16 cellular contexts compared by ENCODE assay signal in the genomic region with DNA sequence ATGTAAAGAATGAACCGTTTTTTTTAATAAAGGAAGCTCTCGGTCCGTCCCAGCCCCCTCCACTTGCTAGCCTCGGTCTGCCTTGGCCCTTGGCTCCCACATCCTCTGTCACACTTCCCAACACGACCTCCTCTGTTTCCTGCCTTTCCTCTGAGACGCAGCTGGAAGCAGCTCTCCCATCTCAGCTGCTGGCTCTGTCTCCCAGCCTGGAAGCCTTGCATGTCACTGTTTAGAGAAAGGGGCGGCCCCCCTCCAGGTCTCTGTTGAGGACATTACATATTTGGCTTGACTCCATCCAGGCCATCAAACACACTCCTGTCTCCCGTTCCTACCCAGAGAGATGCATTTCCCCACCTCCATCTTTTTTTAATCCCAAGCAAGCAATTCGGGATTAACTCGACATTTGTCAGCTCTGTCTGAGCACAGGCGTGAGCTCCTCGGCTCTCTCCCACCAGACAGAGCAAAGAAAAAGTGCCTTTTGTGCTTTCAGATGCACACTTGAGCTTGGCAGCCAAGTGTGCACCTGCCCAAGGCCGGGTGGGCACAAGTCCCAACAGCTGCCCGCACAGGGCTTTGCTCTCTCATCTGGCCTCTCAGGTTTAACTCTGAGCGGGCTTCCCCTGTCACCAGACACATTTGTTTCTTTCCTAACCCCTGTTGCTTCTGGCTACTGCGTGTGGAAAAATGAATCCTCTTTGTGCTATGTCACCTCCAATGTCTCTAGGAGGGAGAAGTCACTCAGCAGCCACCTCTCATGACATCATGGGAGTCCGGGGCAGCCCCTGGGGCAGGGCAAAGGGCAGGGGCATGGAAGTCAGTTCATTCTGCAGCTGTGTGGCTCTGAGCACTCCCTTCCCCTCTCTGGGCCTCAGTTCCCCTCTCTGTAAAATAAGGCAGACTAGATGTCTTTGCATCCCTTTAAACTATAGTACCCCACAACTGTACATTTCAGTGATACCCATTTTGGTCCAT.
DNase-seq lines count a peak whose midpoint lies in the region; ATAC-seq, FAIRE-seq and TF ChIP-seq lines count a peak whose summit lies in the region.
"Had no signal": no experiment of that assay in that cellular context is flagged by ENCODE, and none has a peak within 500 bp of the region (broad histone marks: within the 10 kb centered on the region; RNA-seq: fewer than 3 reads in every experiment).

No MANE protein-coding gene starts in this region.

- H4K20me1 ChIP-seq in HepG2 (ENCODE audit: insufficient read depth, low read length): no peaks in the 10 kb centered on the region

- POLR2A ChIA-PET in HepG2 (lab: Yijun Ruan, JAX): no interaction called here

- in situ Hi-C loops in HepG2 (cut with HindIII; ENCODE audit: extremely low pct_ligation_motif_present, low pct_unique_long_range_greater_than_20kb): no loop called here
- in situ Hi-C loops in transverse colon (cut with MboI; ENCODE audit: low pct_ligation_motif_present in 1 of 4, low pct_unique_long_range_greater_than_20kb in 1 of 4, low sequenced_read_pairs in 3 of 4): no loop called here

- no peak overlapping the region for H3K27ac ChIP-seq in liver (ENCODE audit: low read depth in 1 of 2, low read length in 2 of 2)
- H3K27ac ChIP-seq in HepG2 (ENCODE audit: extremely low read length, insufficient read depth, low read length): no peak overlapping the region
- H3K27ac ChIP-seq in right atrium auricular region: peak overlapping the region; percentile 28 to 55
- peak overlapping the region in 1 of 4 donors; percentile 1 for H3K27ac ChIP-seq in transverse colon
- H3K27ac ChIP-seq: body of pancreas, PC-9 had no signal

- H2AFZ ChIP-seq in HepG2 (ENCODE audit: low read length): no peak overlapping the region
- H2AFZ ChIP-seq: PC-9 had no signal

- DNase-seq in HepG2 (ENCODE audit: low spot score) (no peak), SHP77 (lab: John Stamatoyannopoulos, UW) (peak; percentile 81 to 89), right atrium auricular region (ENCODE audit: low spot score) (peak; percentile 64), transverse colon (peak; percentile 12), RPMI8226 (no peak), inferior parietal cortex (ENCODE audit: extremely low spot score) (no peak)
- DNase-seq: activated CD4-positive, alpha-beta T cell treated with anti-CD3 and anti-CD28 coated beads, Interleukin-2, amount 10 ng/mL, durations not matched to agents 7 days and 5 days; EL; PC-9; stimulated activated CD4-positive, alpha-beta T cell treated with anti-CD3 and anti-CD28 coated beads, Interleukin-2, amount 100 ng/mL, for 24 hours; T-helper 17 cell had no signal

- WGBS in liver: 59% methylated on average over 17 of the region's 17 CpGs
- WGBS in HepG2 (ENCODE audit: low lambda C conversion rate): 11% methylated on average over 15 of the region's 17 CpGs
- WGBS in transverse colon (ENCODE audit: low coverage in 1 of 2), 2 donors: 36 to 45% methylated on average over 6 to 17 of the region's 17 CpGs

- TF ChIP-seq RAD21 in liver (IDR thresholded peaks at IDR 0.05): no peak
- TF ChIP-seq RAD21 in HepG2 (CRISPR knock-in tag; IDR thresholded peaks at IDR 0.05): no peak

- H3K9me3 ChIP-seq in liver (ENCODE audit: control insufficient read depth in 4 of 4, low read length in 3 of 4) (no peaks in the 10 kb centered on the region), HepG2 (ENCODE audit: low read length) (no peaks in the 10 kb centered on the region), right atrium auricular region (no peaks in the 10 kb centered on the region), transverse colon (no peaks in the 10 kb centered on the region)
- H3K9me3 ChIP-seq: body of pancreas had no signal

- CTCF ChIA-PET in HepG2 (lab: Yijun Ruan, JAX; ENCODE audit: low intra/inter-chr PET ratio, low total read pairs): no interaction called here

- TF ChIP-seq EP300 in HepG2 (IDR thresholded peaks at IDR 0.05; ENCODE audit: low read depth in 2 of 2, low read length in 2 of 2) (no peak), HepG2 (CRISPR knock-in tag; IDR thresholded peaks at IDR 0.05; ENCODE audit: borderline replicate concordance) (no peak), transverse colon (IDR thresholded peaks at IDR 0.05; ENCODE audit: low read depth) (no peak)

- no peaks in the 10 kb centered on the region for H3K79me2 ChIP-seq in HepG2 (ENCODE audit: insufficient read depth, low read length)

- TF ChIP-seq CTCF in liver (IDR thresholded peaks at IDR 0.05; ENCODE audit: low read depth, low read length, missing input control) (no peak), HepG2 (CRISPR knock-in tag; IDR thresholded peaks at IDR 0.05) (no peak), right atrium auricular region (IDR thresholded peaks at IDR 0.05) (no peak), transverse colon (IDR thresholded peaks at IDR 0.05) (no peak)

- H3K36me3 ChIP-seq in liver (ENCODE audit: control insufficient read depth in 4 of 4, insufficient read depth in 3 of 4, low read depth in 1 of 4, low read length in 3 of 4) (no peaks in the 10 kb centered on the region), HepG2 (replicated peaks in 1 of 2; ENCODE audit: control insufficient read depth in 1 of 2, insufficient read depth in 2 of 2, low read length in 2 of 2) (no peaks in the 10 kb centered on the region), right atrium auricular region (no peaks in the 10 kb centered on the region), transverse colon (no peaks in the 10 kb centered on the region)

- TF ChIP-seq POLR2A in HepG2 (IDR thresholded peaks at IDR 0.05; ENCODE audit: insufficient read depth in 1 of 2, low read depth in 2 of 2, low read length in 2 of 2) (no peak), transverse colon (IDR thresholded peaks at IDR 0.05) (no peak)

- H3K27me3 ChIP-seq in liver (ENCODE audit: control insufficient read depth in 4 of 4, insufficient read depth in 4 of 4, low read length in 3 of 4): no peaks in the 10 kb centered on the region
- H3K27me3 ChIP-seq in HepG2 (ENCODE audit: control insufficient read depth in 1 of 2, insufficient read depth in 2 of 2, low read length in 2 of 2): peaks cover 0 to 17% of the 10 kb centered on the region in 2 experiments; a peak in 2 of 5 replicates
- H3K27me3 ChIP-seq in right atrium auricular region: no peaks in the 10 kb centered on the region
- no peaks in the 10 kb centered on the region for H3K27me3 ChIP-seq in transverse colon
- H3K27me3 ChIP-seq: body of pancreas had no signal

- no TSS peak for BruUV-seq in HepG2 (replicated peaks; lab: Mats Ljungman, UMichigan)

- peaks cover 8 to 49% (median 26%) of the 10 kb centered on the region in 4 donors for H3K4me1 ChIP-seq in liver (ENCODE audit: control insufficient read depth in 4 of 4, insufficient read depth in 4 of 4, low read length in 3 of 4)
- peaks cover 10% of the 10 kb centered on the region; the same call in 1 of the 2 replicates for H3K4me1 ChIP-seq in HepG2 (ENCODE audit: insufficient read depth, low read length)
- peaks cover 0 to 57% of the 10 kb centered on the region in 2 donors for H3K4me1 ChIP-seq in right atrium auricular region
- H3K4me1 ChIP-seq in transverse colon: peaks cover 0 to 15% (median 4%) of the 10 kb centered on the region in 4 donors

- ATAC-seq in HepG2: no peak
- no peak for ATAC-seq in HG02571 (IDR thresholded peaks at IDR 0.05; ENCODE audit: unreplicated experiment)
- ATAC-seq: body of pancreas, T-helper 17 cell had no signal

- H3K4me2 ChIP-seq in HepG2 (ENCODE audit: low read depth, low read length): no peak overlapping the region
- H3K4me2 ChIP-seq: PC-9 had no signal

- H3K4me3 ChIP-seq in liver (ENCODE audit: low read depth in 1 of 3, low read length in 3 of 3): no peak overlapping the region
- no peak overlapping the region for H3K4me3 ChIP-seq in HepG2 (replicated peaks in 1 of 3; ENCODE audit: insufficient read depth in 1 of 3, low read depth in 2 of 3, low read length in 3 of 3)
- H3K4me3 ChIP-seq in right atrium auricular region: no peak overlapping the region
- H3K4me3 ChIP-seq in transverse colon: no peak overlapping the region
- H3K4me3 ChIP-seq: body of pancreas, PC-9 had no signal

- intact Hi-C loops in HepG2 (cut with micrococcal nuclease; ENCODE audit: unreplicated experiment): no loop called here
- intact Hi-C loops in transverse colon (cut with DNase I; ENCODE audit: low total_unique reads): no loop called here

- FAIRE-seq in HepG2 (lab: Jason Lieb, UNC): no peak
- FAIRE-seq: H54, HTR-8/SVneo had no signal

- H3K9ac ChIP-seq in liver (ENCODE audit: low read depth in 1 of 2, low read length in 2 of 2) (no peak overlapping the region), HepG2 (ENCODE audit: insufficient read depth, low read depth, low read length) (no peak overlapping the region)

TF ChIP-seq in liver, 16 proteins besides CTCF, POLR2A, EP300 and RAD21 (continues in another document):
- peak; percentile 11 for TF ChIP-seq NR2F2 (IDR thresholded peaks at IDR 0.05)
- no peak for TF ChIP-seq EGR1 (IDR thresholded peaks at IDR 0.05; ENCODE audit: low read depth in 2 of 2)
- TF ChIP-seq, protein P1, sequence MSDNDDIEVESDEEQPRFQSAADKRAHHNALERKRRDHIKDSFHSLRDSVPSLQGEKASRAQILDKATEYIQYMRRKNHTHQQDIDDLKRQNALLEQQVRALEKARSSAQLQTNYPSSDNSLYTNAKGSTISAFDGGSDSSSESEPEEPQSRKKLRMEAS (IDR thresholded peaks at IDR 0.05): no peak

TF ChIP-seq in HepG2, 621 proteins besides CTCF, POLR2A, EP300 and RAD21 (continues in another document):
- TF ChIP-seq ZNF33A (CRISPR knock-in tag; IDR thresholded peaks at IDR 0.05; ENCODE audit: borderline replicate concordance) (no peak), GLI4 (CRISPR knock-in tag; IDR thresholded peaks at IDR 0.05; ENCODE audit: borderline replicate concordance) (no peak), ZNF878 (CRISPR knock-in tag; IDR thresholded peaks at IDR 0.05) (no peak)
- TF ChIP-seq, protein P2, sequence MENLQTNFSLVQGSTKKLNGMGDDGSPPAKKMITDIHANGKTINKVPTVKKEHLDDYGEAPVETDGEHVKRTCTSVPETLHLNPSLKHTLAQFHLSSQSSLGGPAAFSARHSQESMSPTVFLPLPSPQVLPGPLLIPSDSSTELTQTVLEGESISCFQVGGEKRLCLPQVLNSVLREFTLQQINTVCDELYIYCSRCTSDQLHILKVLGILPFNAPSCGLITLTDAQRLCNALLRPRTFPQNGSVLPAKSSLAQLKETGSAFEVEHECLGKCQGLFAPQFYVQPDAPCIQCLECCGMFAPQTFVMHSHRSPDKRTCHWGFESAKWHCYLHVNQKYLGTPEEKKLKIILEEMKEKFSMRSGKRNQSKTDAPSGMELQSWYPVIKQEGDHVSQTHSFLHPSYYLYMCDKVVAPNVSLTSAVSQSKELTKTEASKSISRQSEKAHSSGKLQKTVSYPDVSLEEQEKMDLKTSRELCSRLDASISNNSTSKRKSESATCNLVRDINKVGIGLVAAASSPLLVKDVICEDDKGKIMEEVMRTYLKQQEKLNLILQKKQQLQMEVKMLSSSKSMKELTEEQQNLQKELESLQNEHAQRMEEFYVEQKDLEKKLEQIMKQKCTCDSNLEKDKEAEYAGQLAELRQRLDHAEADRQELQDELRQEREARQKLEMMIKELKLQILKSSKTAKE (CRISPR knock-in tag; IDR thresholded peaks at IDR 0.05; ENCODE audit: borderline replicate concordance): no peak

Comparison
In these comparisons a context has a peak if more than half of its experiments do, and no peak if none do; other contexts are left out.
1. H3K27ac ChIP-seq: peak in right atrium auricular region (2 of 2); none in liver (0 of 2) and HepG2 (single experiment).
2. DNase-seq: peak in SHP77 (2 of 2), right atrium auricular region (single experiment) and transverse colon (single experiment); none in HepG2 (single experiment), RPMI8226 (single experiment) and inferior parietal cortex (single experiment).